ENCODE assay signal across 15 cellular contexts in genomic region chr2:154097823-154098398, GRCh38.
A peak's percentile ranks its signal among the peaks of the same experiment; 100 is the strongest.
DNase-seq lines count a peak whose midpoint lies in the region; TF ChIP-seq lines count a peak whose summit lies in the region.
"Had no signal": no experiment of that assay in that cellular context is flagged by ENCODE, and none has a peak within 500 bp of the region (broad histone marks: within the 10 kb centered on the region; RNA-seq: fewer than 3 reads in every experiment).

No MANE protein-coding gene starts in this region.

- H3K27ac ChIP-seq in RWPE1 (no peak overlapping the region), epithelial cell of prostate (no peak overlapping the region), smooth muscle cell (ENCODE audit: low read depth) (no peak overlapping the region)
- H3K27ac ChIP-seq: BLaER1, GM23248 had no signal

- H3K4me3 ChIP-seq in smooth muscle cell = no peak overlapping the region
- H3K4me3 ChIP-seq: BLaER1, GM23248 had no signal

- no peaks in the 10 kb centered on the region for H3K9me3 ChIP-seq in smooth muscle cell (replicated peaks; ENCODE audit: low read depth)
- H3K9me3 ChIP-seq: BLaER1, Caco-2 had no signal

- H3K36me3 ChIP-seq in smooth muscle cell (ENCODE audit: low read depth) = no peaks in the 10 kb centered on the region
- H3K36me3 ChIP-seq: BLaER1 had no signal

- H4K20me1 ChIP-seq in smooth muscle cell (ENCODE audit: low read depth) = no peaks in the 10 kb centered on the region
- H4K20me1 ChIP-seq: BLaER1 had no signal

- no peaks in the 10 kb centered on the region for H3K27me3 Mint-ChIP-seq in activated naive CD8-positive, alpha-beta T cell treated with anti-CD3 and anti-CD28 coated beads for 36 hours
- H3K27me3 Mint-ChIP-seq: CD8-positive, alpha-beta memory T cell had no signal

- no peak overlapping the region for H3K4me3 Mint-ChIP-seq in activated naive CD8-positive, alpha-beta T cell treated with anti-CD3 and anti-CD28 coated beads for 36 hours
- H3K4me3 Mint-ChIP-seq: CD8-positive, alpha-beta memory T cell had no signal

- no peaks in the 10 kb centered on the region for H3F3A ChIP-seq in smooth muscle cell (ENCODE audit: low read depth)

- CTCF ChIA-PET in RWPE1 (lab: Yijun Ruan, JAX) = no interaction called here

- H3K27ac Mint-ChIP-seq in activated naive CD8-positive, alpha-beta T cell treated with anti-CD3 and anti-CD28 coated beads for 36 hours = no peak overlapping the region
- H3K27ac Mint-ChIP-seq: CD8-positive, alpha-beta memory T cell had no signal

- TF ChIP-seq CTCF in RWPE1 (conservative IDR thresholded peaks at IDR 0.05; ENCODE audit: low read depth) (no peak), smooth muscle cell (IDR thresholded peaks at IDR 0.05; ENCODE audit: borderline replicate concordance, insufficient read depth, poor library complexity, severe bottlenecking) (no peak)

- no peaks in the 10 kb centered on the region for H3K4me1 Mint-ChIP-seq in activated naive CD8-positive, alpha-beta T cell treated with anti-CD3 and anti-CD28 coated beads for 36 hours
- H3K4me1 Mint-ChIP-seq: CD8-positive, alpha-beta memory T cell had no signal

- POLR2A ChIA-PET in RWPE1 (lab: Yijun Ruan, JAX; ENCODE audit: low non-redundant PET) = no interaction called here

- H3K9me3 Mint-ChIP-seq in activated naive CD8-positive, alpha-beta T cell treated with anti-CD3 and anti-CD28 coated beads for 36 hours = peaks cover 11% of the 10 kb centered on the region

- H2AFZ ChIP-seq in smooth muscle cell (ENCODE audit: low read depth) = no peak overlapping the region
- H2AFZ ChIP-seq: GM23248 had no signal

- WGBS in smooth muscle cell (ENCODE audit: low lambda C conversion rate) = 88% methylated on average over 4 of the region's 4 CpGs

- H3K4me2 ChIP-seq in smooth muscle cell = no peak overlapping the region
- H3K4me2 ChIP-seq: BLaER1 had no signal

- in situ Hi-C loops in G401 (cut with HindIII; ENCODE audit: low sequenced_read_pairs) = no loop called here

- no peaks in the 10 kb centered on the region for H3K27me3 ChIP-seq in smooth muscle cell (ENCODE audit: low read depth)
- H3K27me3 ChIP-seq: BLaER1 had no signal

- no peaks in the 10 kb centered on the region for H3K36me3 Mint-ChIP-seq in activated naive CD8-positive, alpha-beta T cell treated with anti-CD3 and anti-CD28 coated beads for 36 hours
- H3K36me3 Mint-ChIP-seq: CD8-positive, alpha-beta memory T cell had no signal

- no peak overlapping the region for H3K9ac ChIP-seq in smooth muscle cell (ENCODE audit: low read depth)
- H3K9ac ChIP-seq: BLaER1, GM23248 had no signal

- no peaks in the 10 kb centered on the region for H3K4me1 ChIP-seq in smooth muscle cell (ENCODE audit: low read depth)
- H3K4me1 ChIP-seq: BLaER1, Caco-2 had no signal

- H3K79me2 ChIP-seq in smooth muscle cell (ENCODE audit: low read depth) = no peaks in the 10 kb centered on the region

- DNase-seq in G401 (ENCODE audit: low spot score) (peak; percentile 41), RWPE1 (ENCODE audit: low spot score) (peak; percentile 1), epithelial cell of prostate (ENCODE audit: low read depth, low spot score) (peak; percentile 12), iPS-NIHi7 (ENCODE audit: extremely low spot score) (peak; percentile 14), smooth muscle cell (lab: John Stamatoyannopoulos, UW; ENCODE audit: unreplicated experiment) (no peak), NCI-H1417 (lab: John Stamatoyannopoulos, UW) (no peak)
- DNase-seq in activated naive CD8-positive, alpha-beta T cell treated with anti-CD3 and anti-CD28 coated beads for 36 hours = no peak
- DNase-seq: 8988T; AML-193; Caco-2; CD8-positive, alpha-beta memory T cell; DMS53; GM23248; H7 had no signal

Comparison
In these comparisons a context has a peak if more than half of its experiments do, and no peak if none do; other contexts are left out.
1. DNase-seq: peak in G401 (single experiment), RWPE1 (single experiment), epithelial cell of prostate (single experiment) and iPS-NIHi7 (single experiment); none in smooth muscle cell (single experiment), activated naive CD8-positive, alpha-beta T cell treated with anti-CD3 and anti-CD28 coated beads for 36 hours (single experiment) and NCI-H1417 (0 of 3).